8 cellular contexts compared by ENCODE assay signal in the genomic region with DNA sequence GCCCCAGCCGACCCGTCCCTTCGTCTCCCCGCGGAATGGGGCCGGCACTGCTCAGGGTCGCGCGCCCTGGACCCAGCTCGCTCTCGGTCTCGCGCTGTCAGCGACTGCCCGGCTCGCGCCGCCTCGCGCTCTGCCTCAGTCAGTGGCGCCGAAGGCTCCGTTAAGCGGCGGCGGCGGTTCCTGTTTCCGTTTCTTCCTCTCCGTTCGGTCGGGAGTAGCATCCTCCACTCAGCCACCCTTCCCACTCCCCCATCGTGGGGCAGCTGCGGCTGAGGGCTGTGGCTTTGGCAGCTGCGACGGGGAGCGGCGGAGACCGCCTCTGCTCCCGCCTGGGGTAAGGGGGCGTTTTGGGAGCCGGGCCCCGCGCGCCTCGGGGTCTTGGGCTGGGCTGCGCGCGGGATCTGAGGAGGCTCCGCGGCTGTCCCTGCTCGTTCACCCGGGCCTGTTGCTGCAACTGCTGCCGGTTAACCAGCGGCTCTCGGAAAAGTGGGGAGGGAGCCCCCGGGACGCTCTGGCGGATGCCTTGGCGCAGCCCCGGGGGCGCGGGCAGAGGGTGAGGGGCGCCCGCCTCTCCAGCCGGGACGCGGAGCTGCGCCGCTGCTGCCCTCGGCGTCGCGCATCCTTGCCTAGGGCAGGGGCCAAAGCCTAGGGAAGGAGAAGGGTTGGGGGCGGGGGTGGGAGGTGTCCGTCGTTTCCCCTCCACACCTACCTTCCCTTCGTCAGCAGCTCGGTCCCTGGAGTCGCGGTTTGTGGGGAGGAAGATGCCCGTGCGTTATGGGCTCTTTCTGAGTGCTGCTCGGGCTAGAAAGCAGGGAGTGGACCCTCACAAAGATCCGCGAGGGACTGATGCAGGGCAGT. TPM values are rescaled to one million over a fixed set of nuclear protein-coding genes. Genes with fewer than 3 reads are reported as not detected.
DNase-seq lines count a peak whose midpoint lies in the region; ATAC-seq and TF ChIP-seq lines count a peak whose summit lies in the region.

No MANE protein-coding gene starts in this region.

- DNase-seq in DMS79 treated with DMSO at 0.1 percent for 48 hours (lab: John Stamatoyannopoulos, UW) = peak; percentile 93
- DNase-seq in HT1080 (ENCODE audit: low read depth) = peak; percentile 50
- peak; percentile 69 for DNase-seq in SHP77 treated with DMSO at 0.1 percent for 48 hours (lab: John Stamatoyannopoulos, UW)
- peak in 6 of 7 donors; percentile 23 to 83 (median 74) for DNase-seq in adrenal gland
- peak; percentile 66 for DNase-seq in right atrium auricular region (ENCODE audit: low spot score)
- peak; percentile 35 for DNase-seq in putamen (ENCODE audit: low spot score)
- DNase-seq in middle frontal gyrus (ENCODE audit: extremely low spot score, low spot score) = no peak

- H3K27ac ChIP-seq in adrenal gland (peak overlapping the region in 4 of 5 donors; percentile 86 to 94 (median 90)), right atrium auricular region (peak overlapping the region; percentile 93 to 95)

- ATAC-seq in GM21381 (IDR thresholded peaks at IDR 0.05; ENCODE audit: unreplicated experiment) = peak; percentile 43

- TF ChIP-seq CTCF in adrenal gland (IDR thresholded peaks at IDR 0.05) (no peak), right atrium auricular region (IDR thresholded peaks at IDR 0.05) (no peak)

- H3K36me3 ChIP-seq in adrenal gland (replicated peaks in 1 of 2) = no peaks in the 10 kb centered on the region
- no peaks in the 10 kb centered on the region for H3K36me3 ChIP-seq in right atrium auricular region

- H3K4me3 ChIP-seq in adrenal gland (peak overlapping the region; percentile 46 to 92 (median 76)), right atrium auricular region (peak overlapping the region; percentile 70 to 95)

- no peaks in the 10 kb centered on the region for H3K9me3 ChIP-seq in adrenal gland (replicated peaks in 1 of 3)
- no peaks in the 10 kb centered on the region for H3K9me3 ChIP-seq in right atrium auricular region

- H3K27me3 ChIP-seq in adrenal gland = no peaks in the 10 kb centered on the region
- H3K27me3 ChIP-seq in right atrium auricular region = no peaks in the 10 kb centered on the region

- no peak for TF ChIP-seq POLR2A in adrenal gland (IDR thresholded peaks at IDR 0.05)

- 0 to 1% (median 0%) methylated on average over 28 to 85 of the region's 85 CpGs for WGBS in adrenal gland, 4 donors

- intact Hi-C loops in adrenal gland (cut with DNase I) = loop anchor here (5.0 kb wide), 4 partner anchors 186 to 544 kb away; no protein-coding TSS in a partner anchor

- H3K4me1 ChIP-seq in adrenal gland (replicated peaks in 1 of 2) (peaks cover 0 to 15% of the 10 kb centered on the region in 2 donors), right atrium auricular region (peaks cover 0 to 12% of the 10 kb centered on the region in 2 donors)

RNA-seq across cellular contexts. Expression of gene FUT8, which starts 0.6 kb away (rescaled TPM):
- 72.1 and 92.4 TPM in 2 replicates for total RNA-seq in HT1080 (2014; rRNA removed; shearing (Covaris generic))
- 208 and 259 TPM in 2 replicates for polyA plus RNA-seq in HT1080 (2015; cell fraction: cytosol; rRNA removed)
- 139 and 154 TPM in 2 replicates for polyA plus RNA-seq in HT1080 (2015; cell fraction: nucleus; rRNA removed)
- total RNA-seq in adrenal gland = 10 to 100 TPM; 14.3 to 32.1 (median 24.1) TPM
- polyA plus RNA-seq in adrenal gland = 10 to 100 TPM in 1 of 3 donors, 1 to 10 TPM in 2; 7.8 to 19.1 (median 8.4) TPM
- 10 to 100 TPM in 1 of 2 donors, 1 to 10 TPM in 1; 9.5 to 13.5 TPM for total RNA-seq in right atrium auricular region
